ENCODE assay signal across 21 cellular contexts in genomic region chr11:45576461-45577215, GRCh38.
"Had no signal": no experiment of that assay in that cellular context is flagged by ENCODE, and none has a peak within 500 bp of the region (broad histone marks: within the 10 kb centered on the region; RNA-seq: fewer than 3 reads in every experiment).

No MANE protein-coding gene starts in this region.

- H3K27ac ChIP-seq: body of pancreas, cardiac muscle cell, esophagus squamous epithelium, gastroesophageal sphincter, lower lobe of right lung, ovary, prostate gland, thoracic aorta, WERI-Rb-1 had no signal

- H3K4me1 ChIP-seq: body of pancreas, esophagus squamous epithelium, gastroesophageal sphincter, lower lobe of right lung, prostate gland had no signal

- DNase-seq: activated CD4-positive, alpha-beta T cell treated with anti-CD3 and anti-CD28 coated beads, Interleukin-2, amount 10 ng/mL, durations not matched to agents 7 days and 5 days; activated CD4-positive, CD25-positive, alpha-beta regulatory T cell treated with anti-CD3 and anti-CD28 coated beads, Interleukin-2, amount 50 U/mL, for 72 hours; activated CD8-positive, alpha-beta T cell treated with anti-CD3 and anti-CD28 coated beads for 36 hours; activated gamma-delta T cell; activated naive CD4-positive, alpha-beta T cell treated with anti-CD3 and anti-CD28 coated beads, Interleukin-2, amount 50 U/mL, for 16 hours; activated naive CD8-positive, alpha-beta T cell treated with anti-CD3 and anti-CD28 coated beads, Interleukin-2, amount 50 U/mL, for 24 hours; body of pancreas; cortex of kidney; endodermal cell; esophagus squamous epithelium; kidney; lower lobe of right lung; natural killer cell; ovary; stimulated activated CD4-positive, alpha-beta T cell treated with anti-CD3 and anti-CD28 coated beads, Interleukin-4, amount 100 ng/mL, for 24 hours; stimulated activated naive CD4-positive, alpha-beta T cell treated with Interleukin-2 at 50 U/mL for 16 hours; WERI-Rb-1 had no signal

- H3K4me3 ChIP-seq: body of pancreas, cardiac muscle cell, esophagus squamous epithelium, gastroesophageal sphincter, lower lobe of right lung, ovary, prostate gland, thoracic aorta had no signal

- H3K27me3 ChIP-seq: body of pancreas, ovary had no signal

- FAIRE-seq: kidney had no signal

- H3K9me3 ChIP-seq: body of pancreas, esophagus squamous epithelium, gastroesophageal sphincter, lower lobe of right lung, ovary, prostate gland, thoracic aorta had no signal

- H3K36me3 ChIP-seq: cardiac muscle cell, esophagus squamous epithelium, gastroesophageal sphincter, lower lobe of right lung, ovary, prostate gland, thoracic aorta, WERI-Rb-1 had no signal
